In the genomic region with DNA sequence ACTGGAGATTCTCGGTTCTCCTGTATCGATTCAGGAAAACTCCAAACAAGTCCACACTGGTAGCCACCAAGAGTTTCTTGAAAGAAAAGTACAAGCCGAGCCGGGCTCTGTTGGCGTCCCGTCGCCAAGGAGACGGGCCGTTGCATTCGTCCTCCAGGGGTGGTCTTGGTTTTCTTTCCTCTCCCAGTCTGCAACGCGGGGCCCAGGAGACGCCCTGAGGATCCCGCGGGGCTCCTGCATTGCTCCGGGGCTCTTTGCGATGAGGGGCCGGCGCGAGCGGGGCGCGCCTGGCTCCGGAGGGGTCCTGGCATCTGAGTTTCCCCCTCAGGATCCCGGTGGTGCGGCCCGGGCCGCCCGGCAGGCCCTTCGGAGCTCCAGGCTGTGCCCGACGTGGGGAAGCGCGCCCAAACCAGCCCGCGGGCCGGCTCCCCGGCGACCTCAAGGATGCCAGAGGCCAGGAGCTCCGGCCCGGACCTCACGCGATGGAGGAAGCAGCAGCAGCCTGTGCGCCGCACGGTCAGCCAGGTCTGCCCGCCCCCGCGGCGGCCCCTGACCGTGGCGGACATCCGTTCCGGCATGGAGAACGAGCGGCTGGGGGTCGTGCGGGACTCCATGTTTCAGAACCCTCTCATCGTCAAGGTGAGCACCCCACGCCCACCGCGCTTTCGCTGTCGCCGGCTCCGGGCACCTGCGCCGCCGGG, we compare ENCODE assay signal across 8 cellular contexts. TPM values are rescaled to one million over a fixed set of nuclear protein-coding genes. Genes with fewer than 3 reads are reported as not detected.
DNase-seq lines count a peak whose midpoint lies in the region; ATAC-seq lines count a peak whose summit lies in the region.

A gene (plus strand): TSS at position 384 of the 701 bp plus-strand sequence. CDS start 61 bp downstream, at position 445.

- ATAC-seq in CD4-positive, CD25-positive, alpha-beta regulatory T cell (ENCODE audit: low read depth in 2 of 2), result no peak
- no peak for ATAC-seq in central memory CD8-positive, alpha-beta T cell (replicated peaks; ENCODE audit: extremely low read depth, poor library complexity, severe bottlenecking)
- ATAC-seq in GM21515 (IDR thresholded peaks at IDR 0.05; ENCODE audit: unreplicated experiment), result no peak

- peaks cover 18 to 52% (median 35%) of the 10 kb centered on the region in 4 donors for H3K4me1 Mint-ChIP-seq in CD4-positive, CD25-positive, alpha-beta regulatory T cell
- peaks cover 37% of the 10 kb centered on the region for H3K4me1 Mint-ChIP-seq in central memory CD8-positive, alpha-beta T cell

- no peak within 1 kb of the TSS for H3K27ac ChIP-seq in CD4-positive, CD25-positive, alpha-beta regulatory T cell (ENCODE audit: insufficient read depth, low read length, poor library complexity, severe bottlenecking)

- H3K27me3 ChIP-seq in CD4-positive, CD25-positive, alpha-beta regulatory T cell (ENCODE audit: control insufficient read depth, insufficient read depth, low read length), result peaks cover 36% of the 10 kb centered on the region

- DNase-seq in CD4-positive, CD25-positive, alpha-beta regulatory T cell, result peak; percentile 16 to 54 (median 45)
- DNase-seq in HUDEP-2 (lab: John Stamatoyannopoulos, UW; ENCODE audit: unreplicated experiment in 76 of 76), result peak in 59 of 76 experiments; percentile 10 to 79 (median 48)
- DNase-seq in T-helper 2 cell, result peak in 3 of 5 experiments; percentile 9 to 45 (median 27)
- DNase-seq in central memory CD8-positive, alpha-beta T cell (ENCODE audit: low spot score in 2 of 2), result no peak
- DNase-seq in kidney glomerular epithelial cell (lab: John Stamatoyannopoulos, UW), result peak; percentile 51
- peak; percentile 48 for DNase-seq in stimulated activated CD4-positive, alpha-beta T cell treated with anti-CD3 and anti-CD28 coated beads, Interleukin-4, amount 100 ng/mL, for 1 hour
- no peak for DNase-seq in NCI-H1048 (lab: John Stamatoyannopoulos, UW)

- H3K36me3 Mint-ChIP-seq in CD4-positive, CD25-positive, alpha-beta regulatory T cell, result peaks cover 4% of the 10 kb centered on the region
- peaks cover 6% of the 10 kb centered on the region for H3K36me3 Mint-ChIP-seq in central memory CD8-positive, alpha-beta T cell (ENCODE audit: insufficient read depth)

- H3K27me3 Mint-ChIP-seq in CD4-positive, CD25-positive, alpha-beta regulatory T cell, result peaks cover 62% of the 10 kb centered on the region
- peaks cover 44% of the 10 kb centered on the region for H3K27me3 Mint-ChIP-seq in central memory CD8-positive, alpha-beta T cell

- no peaks in the 10 kb centered on the region for H3K9me3 ChIP-seq in CD4-positive, CD25-positive, alpha-beta regulatory T cell (ENCODE audit: control insufficient read depth in 2 of 2, low read length in 2 of 2)

- H3K4me3 ChIP-seq in CD4-positive, CD25-positive, alpha-beta regulatory T cell (ENCODE audit: low read depth, low read length), result peak within 1 kb of the TSS; percentile 69

- no peaks in the 10 kb centered on the region for H3K9me3 Mint-ChIP-seq in CD4-positive, CD25-positive, alpha-beta regulatory T cell
- no peaks in the 10 kb centered on the region for H3K9me3 Mint-ChIP-seq in central memory CD8-positive, alpha-beta T cell

- peak within 1 kb of the TSS in 2 of 3 donors; percentile 18 to 47 for H3K27ac Mint-ChIP-seq in CD4-positive, CD25-positive, alpha-beta regulatory T cell
- no peak within 1 kb of the TSS for H3K27ac Mint-ChIP-seq in central memory CD8-positive, alpha-beta T cell (ENCODE audit: low read depth)

- H3K4me1 ChIP-seq in CD4-positive, CD25-positive, alpha-beta regulatory T cell (ENCODE audit: control insufficient read depth, insufficient read depth, low read length, poor library complexity, severe bottlenecking), result peaks cover 48% of the 10 kb centered on the region

- H3K4me3 Mint-ChIP-seq in CD4-positive, CD25-positive, alpha-beta regulatory T cell, result peak within 1 kb of the TSS; percentile 76 to 87 (median 80)
- H3K4me3 Mint-ChIP-seq in central memory CD8-positive, alpha-beta T cell, result peak within 1 kb of the TSS; percentile 67

- no peaks in the 10 kb centered on the region for H3K36me3 ChIP-seq in CD4-positive, CD25-positive, alpha-beta regulatory T cell (ENCODE audit: control insufficient read depth, insufficient read depth, low read length)

RNA-seq across cellular contexts. Expression of the gene that starts here (rescaled TPM):
- not detected for total RNA-seq in CD4-positive, CD25-positive, alpha-beta regulatory T cell
- polyA plus RNA-seq in CD4-positive, CD25-positive, alpha-beta regulatory T cell, result not detected

Comparison
In these comparisons a context has a peak if more than half of its experiments do, and no peak if none do; other contexts are left out.
1. Peak in DNase-seq and H3K4me3 ChIP-seq in CD4-positive, CD25-positive, alpha-beta regulatory T cell; RNA of the gene not detected or under 1 TPM.
2. DNase-seq: peak in HUDEP-2 (59 of 76), T-helper 2 cell (3 of 5), kidney glomerular epithelial cell (single experiment) and stimulated activated CD4-positive, alpha-beta T cell treated with anti-CD3 and anti-CD28 coated beads, Interleukin-4, amount 100 ng/mL, for 1 hour (single experiment); none in central memory CD8-positive, alpha-beta T cell (0 of 2) and NCI-H1048 (single experiment).